Comparison of ENCODE assay signal across 6 cellular contexts in genomic region chr20:53466279-53466678, GRCh38.
"Had no signal": no experiment of that assay in that cellular context is flagged by ENCODE, and none has a peak within 500 bp of the region (broad histone marks: within the 10 kb centered on the region; RNA-seq: fewer than 3 reads in every experiment).

No MANE protein-coding gene starts in this region.

- H3K4me3 ChIP-seq: K562 had no signal

- DNase-seq: IMR-90, KBM-7, KG1 had no signal

- H3K4me3 Mint-ChIP-seq: IgD-negative memory B cell had no signal

- FAIRE-seq: K562 had no signal

- H3K27ac Mint-ChIP-seq: IgD-negative memory B cell had no signal

- H3K27ac ChIP-seq: HL-60 had no signal

- H3K36me3 Mint-ChIP-seq: IgD-negative memory B cell had no signal

- ATAC-seq: K562 had no signal

- H3K27me3 Mint-ChIP-seq: IgD-negative memory B cell had no signal
